1 cellular context compared by ENCODE assay signal in the genomic region with DNA sequence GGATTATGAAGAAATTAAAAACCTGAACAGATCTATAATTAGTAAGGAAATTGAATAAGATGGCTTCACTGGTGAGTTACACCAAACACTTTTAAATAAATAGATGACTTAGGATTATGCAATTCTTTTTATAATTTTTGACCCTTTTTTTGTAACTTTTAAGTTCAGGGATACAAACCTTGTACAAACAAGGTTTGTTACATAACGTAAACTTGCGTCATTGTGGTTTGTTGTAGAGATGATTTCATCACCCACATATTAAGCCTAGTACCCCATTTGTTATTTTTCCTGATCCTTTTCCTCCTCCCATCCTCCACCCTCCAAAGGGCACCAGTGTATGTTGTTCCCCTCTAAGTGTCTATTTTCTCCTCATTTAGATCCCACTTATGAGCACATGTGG.
A peak's percentile ranks its signal among the peaks of the same experiment; 100 is the strongest.
TF ChIP-seq lines count a peak whose summit lies in the region.

No MANE protein-coding gene starts in this region.

TF ChIP-seq in A549, 52 proteins besides CTCF, POLR2A, EP300 and RAD21 (continued from another document):
- peak; percentile 31; the same call in 1 of the 2 replicates for TF ChIP-seq JUNB (IDR thresholded peaks at IDR 0.05)
- TF ChIP-seq CEBPB (IDR thresholded peaks at IDR 0.05): peak; percentile 67 to 84
- TF ChIP-seq ZSCAN20 (CRISPR knock-in tag; IDR thresholded peaks at IDR 0.05): no peak
